1 cellular context compared by ENCODE assay signal in genomic region chr17:31272236-31272635, GRCh38.
TF ChIP-seq lines count a peak whose summit lies in the region.

No MANE protein-coding gene starts in this region.

TF ChIP-seq in IMR-90, 13 proteins besides CTCF, POLR2A, EP300 and RAD21:
- no peak for TF ChIP-seq SMC3 (IDR thresholded peaks at IDR 0.05; ENCODE audit: low read depth, low read length)
- no peak for TF ChIP-seq RFX5 (IDR thresholded peaks at IDR 0.05; ENCODE audit: low read depth, low read length)
- no peak for TF ChIP-seq RCOR1 (IDR thresholded peaks at IDR 0.05; ENCODE audit: insufficient replicate concordance, low read length)
- TF ChIP-seq FOS (IDR thresholded peaks at IDR 0.05; ENCODE audit: low read depth, low read length), result no peak
- no peak for TF ChIP-seq NFE2L2 (IDR thresholded peaks at IDR 0.05; ENCODE audit: low read depth, low read length)
- no peak for TF ChIP-seq MAZ (IDR thresholded peaks at IDR 0.05; ENCODE audit: borderline replicate concordance, low read depth, low read length)
- TF ChIP-seq, protein P1, sequence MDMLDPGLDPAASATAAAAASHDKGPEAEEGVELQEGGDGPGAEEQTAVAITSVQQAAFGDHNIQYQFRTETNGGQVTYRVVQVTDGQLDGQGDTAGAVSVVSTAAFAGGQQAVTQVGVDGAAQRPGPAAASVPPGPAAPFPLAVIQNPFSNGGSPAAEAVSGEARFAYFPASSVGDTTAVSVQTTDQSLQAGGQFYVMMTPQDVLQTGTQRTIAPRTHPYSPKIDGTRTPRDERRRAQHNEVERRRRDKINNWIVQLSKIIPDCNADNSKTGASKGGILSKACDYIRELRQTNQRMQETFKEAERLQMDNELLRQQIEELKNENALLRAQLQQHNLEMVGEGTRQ (IDR thresholded peaks at IDR 0.05; ENCODE audit: low read depth, low read length), result no peak
- TF ChIP-seq, protein P2, sequence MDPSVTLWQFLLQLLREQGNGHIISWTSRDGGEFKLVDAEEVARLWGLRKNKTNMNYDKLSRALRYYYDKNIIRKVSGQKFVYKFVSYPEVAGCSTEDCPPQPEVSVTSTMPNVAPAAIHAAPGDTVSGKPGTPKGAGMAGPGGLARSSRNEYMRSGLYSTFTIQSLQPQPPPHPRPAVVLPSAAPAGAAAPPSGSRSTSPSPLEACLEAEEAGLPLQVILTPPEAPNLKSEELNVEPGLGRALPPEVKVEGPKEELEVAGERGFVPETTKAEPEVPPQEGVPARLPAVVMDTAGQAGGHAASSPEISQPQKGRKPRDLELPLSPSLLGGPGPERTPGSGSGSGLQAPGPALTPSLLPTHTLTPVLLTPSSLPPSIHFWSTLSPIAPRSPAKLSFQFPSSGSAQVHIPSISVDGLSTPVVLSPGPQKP (IDR thresholded peaks at IDR 0.05; ENCODE audit: borderline replicate concordance, low read depth, low read length), result no peak
- no peak for TF ChIP-seq CEBPB (IDR thresholded peaks at IDR 0.05; ENCODE audit: low read depth, low read length)
- no peak for TF ChIP-seq BHLHE40 (IDR thresholded peaks at IDR 0.05; ENCODE audit: low read depth, low read length)
- no peak for TF ChIP-seq CHD1 (IDR thresholded peaks at IDR 0.05; ENCODE audit: low read depth, low read length)
- no peak for TF ChIP-seq MAFK (IDR thresholded peaks at IDR 0.05; ENCODE audit: low read depth, low read length)
- TF ChIP-seq MXI1 (IDR thresholded peaks at IDR 0.05; ENCODE audit: borderline replicate concordance, low read depth, low read length), result no peak
